5 cellular contexts compared by ENCODE assay signal in genomic region chr1:21976703-21977239, GRCh38. TPM values are rescaled to one million over a fixed set of nuclear protein-coding genes. Genes with fewer than 3 reads are reported as not detected.
"Had no signal": no experiment of that assay in that cellular context is flagged by ENCODE, and none has a peak within 500 bp of the region (broad histone marks: within the 10 kb centered on the region; RNA-seq: fewer than 3 reads in every experiment).

A gene with protein sequence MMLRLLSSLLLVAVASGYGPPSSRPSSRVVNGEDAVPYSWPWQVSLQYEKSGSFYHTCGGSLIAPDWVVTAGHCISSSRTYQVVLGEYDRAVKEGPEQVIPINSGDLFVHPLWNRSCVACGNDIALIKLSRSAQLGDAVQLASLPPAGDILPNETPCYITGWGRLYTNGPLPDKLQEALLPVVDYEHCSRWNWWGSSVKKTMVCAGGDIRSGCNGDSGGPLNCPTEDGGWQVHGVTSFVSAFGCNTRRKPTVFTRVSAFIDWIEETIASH (plus strand): TSS chr1:21977022. CDS start chr1:21977040, 18 bp downstream.

RNA-seq across cellular contexts. Expression of the gene that starts here (rescaled TPM):
- total RNA-seq: HepG2, HT1080, IMR-90, SK-MEL-5 had no signal
- polyA plus RNA-seq: IMR-90, SK-N-SH had no signal
